Comparison of ENCODE assay signal across 14 cellular contexts in genomic region chr11:117929568-117930207, GRCh38. TPM values are rescaled to one million over a fixed set of nuclear protein-coding genes. Genes with fewer than 3 reads are reported as not detected.
DNase-seq lines count a peak whose midpoint lies in the region; ATAC-seq and TF ChIP-seq lines count a peak whose summit lies in the region.
"Had no signal": no experiment of that assay in that cellular context is flagged by ENCODE, and none has a peak within 500 bp of the region (broad histone marks: within the 10 kb centered on the region; RNA-seq: fewer than 3 reads in every experiment).

No MANE protein-coding gene starts in this region.

- WGBS in endodermal cell (ENCODE audit: insufficient coverage in 1 of 2, insufficient read length in 1 of 2), 2 experiments, result 82 to 88% methylated on average over 2 to 4 of the region's 4 CpGs

- H3K9me3 ChIP-seq in HUES48 (ENCODE audit: control insufficient read depth, insufficient read depth, low read length) (no peaks in the 10 kb centered on the region), endodermal cell (ENCODE audit: control insufficient read depth, low read length) (no peaks in the 10 kb centered on the region)

- in situ Hi-C loops in GM13977 (cut with MboI; ENCODE audit: low pct_unique_long_range_greater_than_20kb, low sequenced_read_pairs, unreplicated experiment), result no loop called here

- no peak overlapping the region for H3K9ac ChIP-seq in HUES48 (ENCODE audit: low read depth, low read length)
- no peak overlapping the region for H3K9ac ChIP-seq in endodermal cell (ENCODE audit: extremely low read depth, low read length, poor library complexity, severe bottlenecking)

- no peak for TF ChIP-seq CTCF in endodermal cell (conservative IDR thresholded peaks at IDR 0.05)
- no peak for TF ChIP-seq CTCF in GM13977 (IDR thresholded peaks at IDR 0.05; ENCODE audit: extremely low read depth, insufficient read depth, missing control alignments)

- no peak for ATAC-seq in GM18873 (IDR thresholded peaks at IDR 0.05; ENCODE audit: low FRiP score, unreplicated experiment)
- ATAC-seq: HepG2 had no signal

- no peak overlapping the region for H3K4me3 Mint-ChIP-seq in T-helper 1 cell treated with Interleukin-12 subunit alpha and Interleukin-12 subunit beta and Interleukin-4 antibody, amounts not matched to agents 30 μg/mL and 1 μg/mL, for 36 hours
- peak overlapping the region; percentile 44 for H3K4me3 Mint-ChIP-seq in endodermal cell

- no peak overlapping the region for H3K4me3 ChIP-seq in HUES48 (ENCODE audit: low read depth, low read length)
- no peak overlapping the region for H3K4me3 ChIP-seq in endodermal cell (ENCODE audit: low read length)
- H3K4me3 ChIP-seq: dorsolateral prefrontal cortex had no signal

- H3K27me3 ChIP-seq in HUES48 (ENCODE audit: control insufficient read depth, insufficient read depth, low read length) (no peaks in the 10 kb centered on the region), endodermal cell (ENCODE audit: control insufficient read depth, insufficient read depth, low read length, poor library complexity, severe bottlenecking) (peaks cover 21% of the 10 kb centered on the region)

- peaks cover 6% of the 10 kb centered on the region for H3K27me3 Mint-ChIP-seq in T-helper 1 cell treated with Interleukin-12 subunit alpha and Interleukin-12 subunit beta and Interleukin-4 antibody, amounts not matched to agents 30 μg/mL and 1 μg/mL, for 36 hours (ENCODE audit: low read depth)
- peaks cover 14% of the 10 kb centered on the region for H3K27me3 Mint-ChIP-seq in endodermal cell (ENCODE audit: insufficient read depth)

- H3K27ac Mint-ChIP-seq in T-helper 1 cell treated with Interleukin-12 subunit alpha and Interleukin-12 subunit beta and Interleukin-4 antibody, amounts not matched to agents 30 μg/mL and 1 μg/mL, for 36 hours, result peak overlapping the region; percentile 62
- H3K27ac Mint-ChIP-seq in endodermal cell, result peak overlapping the region; percentile 88

- H3K9me3 Mint-ChIP-seq in T-helper 1 cell treated with Interleukin-12 subunit alpha and Interleukin-12 subunit beta and Interleukin-4 antibody, amounts not matched to agents 30 μg/mL and 1 μg/mL, for 36 hours, result no peaks in the 10 kb centered on the region
- H3K9me3 Mint-ChIP-seq in endodermal cell, result no peaks in the 10 kb centered on the region

- peak overlapping the region; percentile 71 for H3K27ac ChIP-seq in HUES48 (ENCODE audit: low read depth, low read length)
- no peak overlapping the region for H3K27ac ChIP-seq in endodermal cell (ENCODE audit: low read depth, low read length)
- H3K27ac ChIP-seq: 22Rv1, dorsolateral prefrontal cortex had no signal

- H3K36me3 ChIP-seq in HUES48 (ENCODE audit: control insufficient read depth, insufficient read depth, low read length) (no peaks in the 10 kb centered on the region), endodermal cell (ENCODE audit: control insufficient read depth, insufficient read depth, low read length) (no peaks in the 10 kb centered on the region)

- H3K36me3 Mint-ChIP-seq in T-helper 1 cell treated with Interleukin-12 subunit alpha and Interleukin-12 subunit beta and Interleukin-4 antibody, amounts not matched to agents 30 μg/mL and 1 μg/mL, for 36 hours (ENCODE audit: low read depth), result no peaks in the 10 kb centered on the region
- no peaks in the 10 kb centered on the region for H3K36me3 Mint-ChIP-seq in endodermal cell (ENCODE audit: low read depth)

- H3K4me1 ChIP-seq in HUES48 (ENCODE audit: control insufficient read depth, insufficient read depth, low read length), result peaks cover 12% of the 10 kb centered on the region
- H3K4me1 ChIP-seq in endodermal cell (ENCODE audit: control insufficient read depth, insufficient read depth, low read length), result peaks cover 14% of the 10 kb centered on the region

- intact Hi-C loops in posterior vena cava (cut with DNase I), result no loop called here

- DNase-seq in T-helper 1 cell, result no peak
- DNase-seq in endodermal cell, result no peak
- peak; percentile 53 for DNase-seq in posterior vena cava (ENCODE audit: low spot score)
- no peak for DNase-seq in cerebellum (ENCODE audit: low spot score)
- DNase-seq in GM13977 (ENCODE audit: low spot score), result no peak
- DNase-seq: NCI-H1105, NCI-H446 treated with DMSO at 0.1 percent for 48 hours had no signal

- peaks cover 44% of the 10 kb centered on the region for H3K4me1 Mint-ChIP-seq in T-helper 1 cell treated with Interleukin-12 subunit alpha and Interleukin-12 subunit beta and Interleukin-4 antibody, amounts not matched to agents 30 μg/mL and 1 μg/mL, for 36 hours (ENCODE audit: low read depth)
- peaks cover 47% of the 10 kb centered on the region for H3K4me1 Mint-ChIP-seq in endodermal cell

RNA-seq across cellular contexts. Expression of gene TMPRSS13, which starts 0.5 kb away (rescaled TPM):
- total RNA-seq in endodermal cell (1 to 10 TPM; 2.5 to 6.4 TPM), posterior vena cava (under 1 TPM; 0.24 to 0.37 TPM), cerebellum (0.09 TPM)
- polyA plus RNA-seq in endodermal cell (2013, experiment 1 of 2), result 0.61 TPM
- polyA plus RNA-seq in endodermal cell (2013, experiment 2 of 2), result 0.46 TPM
- total RNA-seq: HepG2 had no signal
- polyA plus RNA-seq: HepG2 had no signal

RNA-seq across cellular contexts. Expression of gene FXYD6, which starts 53.2 kb away (rescaled TPM):
- total RNA-seq in endodermal cell, result 10 to 100 TPM; 54.1 to 61.8 TPM
- 197 TPM for polyA plus RNA-seq in endodermal cell (2013, experiment 1 of 2)
- 184 TPM for polyA plus RNA-seq in endodermal cell (2013, experiment 2 of 2)
- 100 to 1,000 TPM in 1 of 2 donors, 10 to 100 TPM in 1; 62.8 to 107 TPM for total RNA-seq in posterior vena cava
- total RNA-seq in cerebellum, result 93.6 TPM
- total RNA-seq: HepG2; T-helper 1 cell treated with Interleukin-12 subunit alpha and Interleukin-12 subunit beta and Interleukin-4 antibody, amounts not matched to agents 30 ng/mL and 1 ng/mL, for 36 hours had no signal
- polyA plus RNA-seq: HepG2 had no signal

RNA-seq across cellular contexts. Expression of gene IL10RA, which starts 56.5 kb away (rescaled TPM):
- total RNA-seq in endodermal cell (under 1 TPM; 0.46 to 0.51 TPM), posterior vena cava (10 to 100 TPM; 12.1 to 28.3 TPM), cerebellum (3.0 TPM)
- polyA plus RNA-seq in endodermal cell (2013, experiment 1 of 2), result not detected
- polyA plus RNA-seq in endodermal cell (2013, experiment 2 of 2), result 0.37 TPM
- total RNA-seq: HepG2 had no signal
- polyA plus RNA-seq: HepG2 had no signal
